In genomic region chr15:28116521-28117488, GRCh38 we compare ENCODE assay signal across 22 cellular contexts. TPM values are rescaled to one million over a fixed set of nuclear protein-coding genes. Genes with fewer than 3 reads are reported as not detected.
"Had no signal": no experiment of that assay in that cellular context is flagged by ENCODE, and none has a peak within 500 bp of the region (broad histone marks: within the 10 kb centered on the region; RNA-seq: fewer than 3 reads in every experiment).

No MANE protein-coding gene starts in this region.

- H3K27ac Mint-ChIP-seq: activated CD4-positive, alpha-beta T cell treated with anti-CD3 and anti-CD28 coated beads, Interleukin-2, amount 10 ng/mL, durations not matched to agents 24 days and 14 days; natural killer cell; stimulated activated naive CD8-positive, alpha-beta T cell treated with anti-CD3 and anti-CD28 coated beads, Interleukin-15, Interleukin-2, amounts not matched to agents 100 ng/mL and 50 ng/mL, for 24 hours; T-helper 2 cell treated with Interferon-gamma antibody and Interleukin-4, amounts not matched to agents 5 μg/mL and 100 μg/mL, for 36 hours had no signal

- FAIRE-seq: astrocyte had no signal

- H3K4me3 ChIP-seq: adrenal gland, breast epithelium, gastrocnemius medialis, heart left ventricle, tibial nerve had no signal

- H3K27ac ChIP-seq: adrenal gland, breast epithelium, gastrocnemius medialis, heart left ventricle, tibial nerve had no signal

- H3K27me3 ChIP-seq: adrenal gland, breast epithelium, gastrocnemius medialis, heart left ventricle, tibial nerve had no signal

- DNase-seq: activated CD4-positive, alpha-beta T cell treated with anti-CD3 and anti-CD28 coated beads, Interleukin-2, amount 10 ng/mL, durations not matched to agents 24 days and 14 days; activated CD4-positive, CD25-positive, alpha-beta regulatory T cell; activated CD8-positive, alpha-beta T cell treated with anti-CD3 and anti-CD28 coated beads, Interleukin-2, amount 10 ng/mL, durations not matched to agents 7 days and 5 days; activated effector memory CD4-positive, alpha-beta T cell treated with anti-CD3 and anti-CD28 coated beads, Interleukin-2, amount 50 U/mL, for 16 hours; activated T-cell treated with anti-CD3 and anti-CD28 coated beads, Interleukin-2, amount 50 U/mL, for 4 hours; adrenal gland; cerebellar nuclear complex; effector CD4-positive, alpha-beta T cell; gastrocnemius medialis; kidney glomerular epithelial cell; left ventricle myocardium superior; natural killer cell; stimulated activated CD4-positive, alpha-beta T cell treated with anti-CD3 and anti-CD28 coated beads, Interleukin-2, amount 100 ng/mL, for 24 hours; SW 1271 had no signal

- ATAC-seq: activated CD8-positive, alpha-beta T cell treated with anti-CD3 and anti-CD28 coated beads, Interleukin-2, amount 10 ng/mL, durations not matched to agents 7 days and 5 days; activated naive CD4-positive, alpha-beta T cell treated with anti-CD3 and anti-CD28 coated beads, Interleukin-2, amount 50 U/mL, for 72 hours; activated T-cell treated with anti-CD3 and anti-CD28 coated beads, Interleukin-2, amount 50 U/mL, for 4 hours; esophagus mucosa; gastrocnemius medialis; left ventricle myocardium superior; natural killer cell had no signal

- H3K4me1 ChIP-seq: adrenal gland, breast epithelium, gastrocnemius medialis, heart left ventricle, tibial nerve had no signal

- H3K9me3 Mint-ChIP-seq: activated CD4-positive, alpha-beta T cell treated with anti-CD3 and anti-CD28 coated beads, Interleukin-2, amount 10 ng/mL, durations not matched to agents 24 days and 14 days; activated naive CD4-positive, alpha-beta T cell treated with anti-CD3 and anti-CD28 coated beads, Interleukin-2, amount 50 U/mL, for 72 hours; activated T-cell treated with anti-CD3 and anti-CD28 coated beads, Interleukin-2, amount 50 U/mL, for 4 hours; natural killer cell; stimulated activated naive CD8-positive, alpha-beta T cell treated with anti-CD3 and anti-CD28 coated beads, Interleukin-15, Interleukin-2, amounts not matched to agents 100 ng/mL and 50 ng/mL, for 24 hours; T-helper 2 cell treated with Interferon-gamma antibody and Interleukin-4, amounts not matched to agents 5 μg/mL and 100 μg/mL, for 36 hours had no signal

- H3K27me3 Mint-ChIP-seq: activated CD4-positive, alpha-beta T cell treated with anti-CD3 and anti-CD28 coated beads, Interleukin-2, amount 10 ng/mL, durations not matched to agents 24 days and 14 days; stimulated activated naive CD8-positive, alpha-beta T cell treated with anti-CD3 and anti-CD28 coated beads, Interleukin-15, Interleukin-2, amounts not matched to agents 100 ng/mL and 50 ng/mL, for 24 hours had no signal

- H3K4me3 Mint-ChIP-seq: activated CD4-positive, alpha-beta T cell treated with anti-CD3 and anti-CD28 coated beads, Interleukin-2, amount 10 ng/mL, durations not matched to agents 24 days and 14 days; activated CD8-positive, alpha-beta T cell treated with anti-CD3 and anti-CD28 coated beads, Interleukin-2, amount 10 ng/mL, durations not matched to agents 7 days and 5 days; activated T-cell treated with anti-CD3 and anti-CD28 coated beads, Interleukin-2, amount 50 U/mL, for 4 hours; natural killer cell; stimulated activated naive CD8-positive, alpha-beta T cell treated with anti-CD3 and anti-CD28 coated beads, Interleukin-15, Interleukin-2, amounts not matched to agents 100 ng/mL and 50 ng/mL, for 24 hours; T-helper 2 cell treated with Interferon-gamma antibody and Interleukin-4, amounts not matched to agents 5 μg/mL and 100 μg/mL, for 36 hours had no signal

- H3K4me1 Mint-ChIP-seq: activated CD4-positive, alpha-beta T cell treated with anti-CD3 and anti-CD28 coated beads, Interleukin-2, amount 10 ng/mL, durations not matched to agents 24 days and 14 days had no signal

- H3K9me3 ChIP-seq: adrenal gland, breast epithelium, gastrocnemius medialis, heart left ventricle, tibial nerve had no signal

RNA-seq across cellular contexts. Expression of gene OCA2, which starts 17.7 kb away (rescaled TPM):
- total RNA-seq: activated CD4-positive, alpha-beta T cell treated with anti-CD3 and anti-CD28 coated beads, Interleukin-2, amount 10 ng/mL, durations not matched to agents 24 days and 14 days; activated CD8-positive, alpha-beta T cell treated with anti-CD3 and anti-CD28 coated beads, Interleukin-2, amount 10 ng/mL, durations not matched to agents 7 days and 5 days; activated naive CD4-positive, alpha-beta T cell treated with anti-CD3 and anti-CD28 coated beads, Interleukin-2, amount 50 U/mL, for 72 hours; activated T-cell treated with anti-CD3 and anti-CD28 coated beads, Interleukin-2, amount 50 U/mL, for 4 hours had no signal
